Comparison of ENCODE assay signal across 11 cellular contexts in genomic region chr3:52986938-52987337, GRCh38. TPM values are rescaled to one million over a fixed set of nuclear protein-coding genes. Genes with fewer than 3 reads are reported as not detected.
DNase-seq lines count a peak whose midpoint lies in the region; ATAC-seq, FAIRE-seq and TF ChIP-seq lines count a peak whose summit lies in the region.
"Had no signal": no experiment of that assay in that cellular context is flagged by ENCODE, and none has a peak within 500 bp of the region (broad histone marks: within the 10 kb centered on the region; RNA-seq: fewer than 3 reads in every experiment).

No MANE protein-coding gene starts in this region.

- POLR2A ChIA-PET in A673 (lab: Charles Lee; ENCODE audit: low non-redundant PET), result no interaction called here

- TF ChIP-seq CTCF in A673 (conservative IDR thresholded peaks at IDR 0.05; ENCODE audit: low read depth, low read length), result peak; percentile 31; the same call in 1 of the 2 replicates
- TF ChIP-seq CTCF in GM12865 (IDR thresholded peaks at IDR 0.05; ENCODE audit: insufficient read depth, low read depth, low read length, missing control alignments), result peak; percentile 25
- TF ChIP-seq CTCF in sigmoid colon (IDR thresholded peaks at IDR 0.05), result no peak

- no peak for ATAC-seq in HG02884 (IDR thresholded peaks at IDR 0.05; ENCODE audit: unreplicated experiment)

- H3K9me3 ChIP-seq in A673 (ENCODE audit: low read depth, low read length, poor library complexity, severe bottlenecking), result no peaks in the 10 kb centered on the region
- no peaks in the 10 kb centered on the region for H3K9me3 ChIP-seq in sigmoid colon

- no peak for TF ChIP-seq EP300 in sigmoid colon (IDR thresholded peaks at IDR 0.05)

- CTCF ChIA-PET in A673 (lab: Charles Lee), result no interaction called here

- TF ChIP-seq POLR2A in sigmoid colon (IDR thresholded peaks at IDR 0.05), result no peak

- intact Hi-C loops in A673 (cut with micrococcal nuclease; ENCODE audit: unreplicated experiment), result no loop called here
- intact Hi-C loops in sigmoid colon (cut with DNase I), result no loop called here

- no peaks in the 10 kb centered on the region for H3K27me3 ChIP-seq in A673 (replicated peaks; ENCODE audit: insufficient read depth, low read depth, low read length, poor library complexity)
- H3K27me3 ChIP-seq in sigmoid colon, result no peaks in the 10 kb centered on the region

- BruUV-seq in A673 (replicated peaks; lab: Mats Ljungman, UMichigan), result no TSS peak

- H3K36me3 ChIP-seq in A673 (ENCODE audit: insufficient read depth, low read length, poor library complexity, severe bottlenecking) (no peaks in the 10 kb centered on the region), sigmoid colon (no peaks in the 10 kb centered on the region)

- H3K4me1 ChIP-seq in A673 (ENCODE audit: insufficient read depth, low read length, poor library complexity, severe bottlenecking) (no peaks in the 10 kb centered on the region), sigmoid colon (no peaks in the 10 kb centered on the region)

- H3K27ac ChIP-seq in A673 (ENCODE audit: low read depth, low read length, poor library complexity, severe bottlenecking), result no peak overlapping the region
- H3K27ac ChIP-seq in sigmoid colon, result no peak overlapping the region

- H3K4me3 ChIP-seq in A673 (ENCODE audit: low read depth, low read length, poor library complexity, severe bottlenecking) (no peak overlapping the region), GM12865 (ENCODE audit: low read depth, low read length) (no peak overlapping the region), sigmoid colon (no peak overlapping the region)

- DNase-seq in A673 (ENCODE audit: low spot score) (peak; percentile 3), GM12865 (ENCODE audit: low read depth) (no peak), SW480 (ENCODE audit: low spot score) (peak; percentile 1), fibroblast of the conjunctiva (ENCODE audit: low read depth) (peak; percentile 24), sigmoid colon (no peak), RCC 7860 (ENCODE audit: low spot score) (no peak), mucosa of gallbladder (ENCODE audit: low spot score) (no peak)
- DNase-seq: activated effector memory CD4-positive, alpha-beta T cell treated with Interleukin-2 at 50 U/mL for 16 hours; DMS153; foreskin melanocyte had no signal

- FAIRE-seq in RCC 7860 (lab: Jason Lieb, UNC), result no peak

- 44 to 78% methylated on average over 3 of the region's 3 CpGs for WGBS in sigmoid colon, 2 donors

RNA-seq across cellular contexts. Expression of gene SFMBT1, which starts 58.9 kb away (rescaled TPM):
- 1.4 and 2.1 TPM in 2 replicates for total RNA-seq in A673 (2021)
- 10 to 100 TPM; 10.2 to 16.1 (median 14.9) TPM for total RNA-seq in sigmoid colon
- 1 to 10 TPM; 4.8 to 7.3 (median 6.9) TPM for polyA plus RNA-seq in sigmoid colon
- 22.0 TPM for total RNA-seq in mucosa of gallbladder

Comparison
In these comparisons a context has a peak if more than half of its experiments do, and no peak if none do; other contexts are left out.
1. DNase-seq: peak in A673 (single experiment), SW480 (single experiment) and fibroblast of the conjunctiva (single experiment); none in GM12865 (single experiment), sigmoid colon (single experiment), RCC 7860 (single experiment) and mucosa of gallbladder (single experiment).
2. CTCF ChIP-seq: peak in A673 (single experiment) and GM12865 (single experiment); none in sigmoid colon (0 of 4).